ENCODE assay signal across 8 cellular contexts in the genomic region with DNA sequence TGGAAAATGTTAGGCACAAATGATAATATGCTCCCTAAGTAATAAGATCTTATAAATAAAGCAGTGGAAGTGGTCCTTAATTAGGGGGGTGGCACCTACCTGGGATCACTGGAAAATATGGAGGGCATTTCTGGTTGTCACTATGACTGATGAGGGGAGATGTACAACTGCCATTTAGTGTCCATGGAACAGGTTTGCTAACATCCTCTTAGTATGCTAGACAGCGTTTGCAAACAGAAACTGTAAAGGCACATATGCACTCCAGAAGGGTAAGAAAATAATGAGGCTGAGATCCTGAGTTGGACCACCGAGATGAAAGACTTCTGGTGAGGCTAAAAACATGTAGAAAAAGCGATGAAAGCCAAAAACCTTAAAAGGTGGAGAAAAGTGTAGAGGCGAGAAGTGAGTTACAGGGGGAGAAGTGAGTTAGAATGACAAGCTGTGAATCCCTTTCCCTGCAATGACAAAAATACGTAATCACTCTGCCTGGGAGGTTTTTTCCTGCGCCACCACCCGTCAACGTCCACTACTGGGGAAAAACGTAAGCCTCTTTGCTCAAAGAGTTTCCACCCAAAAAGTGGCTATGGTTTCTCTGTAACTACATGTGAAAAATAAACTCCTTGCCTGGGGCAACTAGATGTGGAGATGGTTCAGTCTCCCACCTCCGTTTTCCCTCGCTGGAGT. TPM values are rescaled to one million over a fixed set of nuclear protein-coding genes. Genes with fewer than 3 reads are reported as not detected.
DNase-seq lines count a peak whose midpoint lies in the region; TF ChIP-seq lines count a peak whose summit lies in the region.

No MANE protein-coding gene starts in this region.

- WGBS in HUES64 = 6% methylated on average over 11 of the region's 11 CpGs
- 1% methylated on average over 11 of the region's 11 CpGs for WGBS in sigmoid colon, 2 donors

- H3K27me3 ChIP-seq in HUES64 (ENCODE audit: insufficient read depth, low read length) = no peaks in the 10 kb centered on the region
- H3K27me3 ChIP-seq in left ventricle myocardium inferior (ENCODE audit: low read depth) = no peaks in the 10 kb centered on the region
- H3K27me3 ChIP-seq in sigmoid colon = no peaks in the 10 kb centered on the region

- H3K9me3 Mint-ChIP-seq in activated T-helper 2 cell treated with anti-CD3 and anti-CD28 coated beads, Interferon-gamma antibody, Interleukin-2, Interleukin-4, amounts not matched to agents 10 μg/mL and 5 μg/mL and 100 μg/mL, durations not matched to agents 14 hours and 24 hours and 36 hours = no peaks in the 10 kb centered on the region

- peak overlapping the region; percentile 92 for H3K27ac ChIP-seq in 22Rv1
- H3K27ac ChIP-seq in HUES64 (ENCODE audit: low read depth, low read length) = peak overlapping the region; percentile 93
- peak overlapping the region; percentile 95 for H3K27ac ChIP-seq in left ventricle myocardium inferior (replicated peaks)
- H3K27ac ChIP-seq in sigmoid colon = peak overlapping the region; percentile 81 to 95 (median 89)

- H3K36me3 ChIP-seq in HUES64 (ENCODE audit: insufficient read depth, low read length) (peaks cover 26% of the 10 kb centered on the region), left ventricle myocardium inferior (peaks cover 15% of the 10 kb centered on the region), sigmoid colon (peaks cover 0 to 19% (median 2%) of the 10 kb centered on the region in 4 donors)

- no peak for DNase-seq in activated T-helper 2 cell treated with anti-CD3 and anti-CD28 coated beads, Interferon-gamma antibody, Interleukin-2, Interleukin-4, amounts not matched to agents 10 μg/mL and 5 μg/mL and 100 μg/mL, durations not matched to agents 14 hours and 24 hours and 36 hours (ENCODE audit: low spot score)
- DNase-seq in left ventricle myocardium inferior (no peak), sigmoid colon (no peak), iPS-NIHi7 (ENCODE audit: extremely low spot score) (no peak), NCI-H1930 (lab: John Stamatoyannopoulos, UW) (no peak)

- peak overlapping the region; percentile 91 for H3K9ac ChIP-seq in HUES64 (ENCODE audit: low read depth, low read length)

- TF ChIP-seq EP300 in sigmoid colon (IDR thresholded peaks at IDR 0.05) = no peak

- H3K9me3 ChIP-seq in HUES64 (ENCODE audit: insufficient read depth, low read depth, low read length) (no peaks in the 10 kb centered on the region), left ventricle myocardium inferior (replicated peaks) (no peaks in the 10 kb centered on the region), sigmoid colon (no peaks in the 10 kb centered on the region)

- H3K4me3 Mint-ChIP-seq in activated T-helper 2 cell treated with anti-CD3 and anti-CD28 coated beads, Interferon-gamma antibody, Interleukin-2, Interleukin-4, amounts not matched to agents 10 μg/mL and 5 μg/mL and 100 μg/mL, durations not matched to agents 14 hours and 24 hours and 36 hours (ENCODE audit: low read depth) = peak overlapping the region; percentile 100

- H3K4me3 ChIP-seq in GM12875 (ENCODE audit: low read depth, low read length) (peak overlapping the region; percentile 76), HUES64 (ENCODE audit: low read length) (peak overlapping the region; percentile 87), left ventricle myocardium inferior (peak overlapping the region; percentile 95), sigmoid colon (peak overlapping the region; percentile 71 to 99 (median 95))

- intact Hi-C loops in activated T-helper 2 cell treated with anti-CD3 and anti-CD28 coated beads, Interferon-gamma antibody, Interleukin-2, Interleukin-4, amounts not matched to agents 10 μg/mL and 5 μg/mL and 100 μg/mL, durations not matched to agents 14 hours and 24 hours and 36 hours (cut with micrococcal nuclease) = loop anchor here (1.0 to 5.0 kb wide), 8 partner anchors 66 to 987 kb away; partner anchors contain the start of genes AKAP9, CDK6, CYP51A1 and GATAD1
- intact Hi-C loops in left ventricle myocardium inferior (cut with micrococcal nuclease) (no loop called here), sigmoid colon (cut with DNase I) (loop anchor here (5.0 to 10.0 kb wide), 3 partner anchors 52 to 282 kb away; partner anchors contain the start of genes CYP51A1, PEX1 and RBM48)

- H3K4me1 ChIP-seq in HUES64 (ENCODE audit: insufficient read depth, low read length) (peaks cover 23% of the 10 kb centered on the region), left ventricle myocardium inferior (peaks cover 59% of the 10 kb centered on the region), sigmoid colon (peaks cover 0 to 43% (median 27%) of the 10 kb centered on the region in 4 donors)

- H3K27ac Mint-ChIP-seq in activated T-helper 2 cell treated with anti-CD3 and anti-CD28 coated beads, Interferon-gamma antibody, Interleukin-2, Interleukin-4, amounts not matched to agents 10 μg/mL and 5 μg/mL and 100 μg/mL, durations not matched to agents 14 hours and 24 hours and 36 hours = peak overlapping the region; percentile 100

- peaks cover 27% of the 10 kb centered on the region for H3K36me3 Mint-ChIP-seq in activated T-helper 2 cell treated with anti-CD3 and anti-CD28 coated beads, Interferon-gamma antibody, Interleukin-2, Interleukin-4, amounts not matched to agents 10 μg/mL and 5 μg/mL and 100 μg/mL, durations not matched to agents 14 hours and 24 hours and 36 hours (ENCODE audit: low read depth)

- no peak for TF ChIP-seq POLR2A in sigmoid colon (IDR thresholded peaks at IDR 0.05)

- peaks cover 30% of the 10 kb centered on the region for H3K4me1 Mint-ChIP-seq in activated T-helper 2 cell treated with anti-CD3 and anti-CD28 coated beads, Interferon-gamma antibody, Interleukin-2, Interleukin-4, amounts not matched to agents 10 μg/mL and 5 μg/mL and 100 μg/mL, durations not matched to agents 14 hours and 24 hours and 36 hours (ENCODE audit: low read depth)

- no peaks in the 10 kb centered on the region for H3K27me3 Mint-ChIP-seq in activated T-helper 2 cell treated with anti-CD3 and anti-CD28 coated beads, Interferon-gamma antibody, Interleukin-2, Interleukin-4, amounts not matched to agents 10 μg/mL and 5 μg/mL and 100 μg/mL, durations not matched to agents 14 hours and 24 hours and 36 hours (ENCODE audit: low read depth)

- TF ChIP-seq CTCF in 22Rv1 (IDR thresholded peaks at IDR 0.05) (no peak), GM12875 (IDR thresholded peaks at IDR 0.05; ENCODE audit: borderline replicate concordance, insufficient read depth, low read depth, low read length) (no peak), left ventricle myocardium inferior (IDR thresholded peaks at IDR 0.05; ENCODE audit: borderline replicate concordance) (no peak), sigmoid colon (IDR thresholded peaks at IDR 0.05) (no peak)

RNA-seq across cellular contexts. Expression of gene KRIT1, which starts 0.8 kb away (rescaled TPM):
- 23.7 TPM for polyA plus RNA-seq in HUES64 (2013, experiment 1 of 2)
- polyA plus RNA-seq in HUES64 (2013, experiment 2 of 2) = 21.9 TPM
- 37.4 and 43.0 TPM in 2 replicates for total RNA-seq in activated T-helper 2 cell treated with anti-CD3 and anti-CD28 coated beads, Interferon-gamma antibody, Interleukin-2, Interleukin-4, amounts not matched to agents 10 μg/mL and 5 μg/mL and 100 μg/mL, durations not matched to agents 14 hours and 24 hours and 36 hours
- total RNA-seq in left ventricle myocardium inferior (30.7 TPM), sigmoid colon (10 to 100 TPM; 69.1 to 97.2 (median 75.8) TPM)
- 10 to 100 TPM; 13.9 to 18.8 (median 16.8) TPM for polyA plus RNA-seq in sigmoid colon

RNA-seq across cellular contexts. Expression of gene ANKIB1, which starts 0.8 kb away (rescaled TPM):
- polyA plus RNA-seq in HUES64 (2013, experiment 1 of 2) = 20.2 TPM
- polyA plus RNA-seq in HUES64 (2013, experiment 2 of 2) = 21.4 TPM
- 50.4 and 55.0 TPM in 2 replicates for total RNA-seq in activated T-helper 2 cell treated with anti-CD3 and anti-CD28 coated beads, Interferon-gamma antibody, Interleukin-2, Interleukin-4, amounts not matched to agents 10 μg/mL and 5 μg/mL and 100 μg/mL, durations not matched to agents 14 hours and 24 hours and 36 hours
- total RNA-seq in left ventricle myocardium inferior = 49.9 TPM
- total RNA-seq in sigmoid colon = 10 to 100 TPM; 24.6 to 37.5 (median 33.3) TPM
- 10 to 100 TPM; 12.6 to 15.0 (median 12.6) TPM for polyA plus RNA-seq in sigmoid colon
